ENCODE assay signal across 19 cellular contexts in genomic region chr7:155187061-155187785, GRCh38.
"Had no signal": no experiment of that assay in that cellular context is flagged by ENCODE, and none has a peak within 500 bp of the region (broad histone marks: within the 10 kb centered on the region; RNA-seq: fewer than 3 reads in every experiment).

No MANE protein-coding gene starts in this region.

- DNase-seq: activated CD4-positive, alpha-beta T cell treated with anti-CD3 and anti-CD28 coated beads, Interleukin-2, amount 50 U/mL, for 1 hour; activated CD4-positive, CD25-positive, alpha-beta regulatory T cell; activated naive CD4-positive, alpha-beta T cell treated with anti-CD3 and anti-CD28 coated beads, Interleukin-2, amount 50 U/mL, for 16 hours; activated naive CD8-positive, alpha-beta T cell treated with anti-CD3 and anti-CD28 coated beads, Interleukin-2, amount 10 ng/mL, durations not matched to agents 7 days and 5 days; activated T-cell treated with anti-CD3 and anti-CD28 coated beads for 4 hours; anterior cingulate cortex; Kasumi-1; NCI-H1105 treated with DMSO at 0.1 percent for 48 hours; NCI-H1436 treated with DMSO at 0.1 percent for 48 hours; NCI-H187; NCI-H2081; NCI-H510A treated with DMSO at 0.1 percent for 48 hours; NCI-H69; Peyer's patch; Right ventricle myocardium superior; SJCRH30; SK-N-SH; T-helper 1 cell had no signal

- H3K27ac Mint-ChIP-seq: activated naive CD8-positive, alpha-beta T cell treated with anti-CD3 and anti-CD28 coated beads, Interleukin-2, amount 10 ng/mL, durations not matched to agents 7 days and 5 days had no signal

- H3K4me3 Mint-ChIP-seq: activated naive CD8-positive, alpha-beta T cell treated with anti-CD3 and anti-CD28 coated beads, Interleukin-2, amount 10 ng/mL, durations not matched to agents 7 days and 5 days had no signal

- H3K36me3 Mint-ChIP-seq: activated naive CD8-positive, alpha-beta T cell treated with anti-CD3 and anti-CD28 coated beads, Interleukin-2, amount 10 ng/mL, durations not matched to agents 7 days and 5 days had no signal

- ATAC-seq: K562 had no signal
